ENCODE assay signal across 16 cellular contexts in genomic region chr22:32490279-32490678, GRCh38. TPM values are rescaled to one million over a fixed set of nuclear protein-coding genes. Genes with fewer than 3 reads are reported as not detected.
DNase-seq lines count a peak whose midpoint lies in the region; ATAC-seq and TF ChIP-seq lines count a peak whose summit lies in the region.
"Had no signal": no experiment of that assay in that cellular context is flagged by ENCODE, and none has a peak within 500 bp of the region (broad histone marks: within the 10 kb centered on the region; RNA-seq: fewer than 3 reads in every experiment).

No MANE protein-coding gene starts in this region.

- TF ChIP-seq CTCF in lower leg skin (IDR thresholded peaks at IDR 0.05) (no peak), ovary (IDR thresholded peaks at IDR 0.05) (no peak)

- H3K27ac Mint-ChIP-seq in activated CD4-positive, alpha-beta memory T cell treated with anti-CD3 and anti-CD28 coated beads for 36 hours: peak overlapping the region; percentile 30
- H3K27ac Mint-ChIP-seq in activated CD4-positive, alpha-beta memory T cell treated with anti-CD3 and anti-CD28 coated beads, Interleukin-2, amount 10 ng/mL, durations not matched to agents 7 days and 5 days: no peak overlapping the region
- peak overlapping the region; percentile 41 for H3K27ac Mint-ChIP-seq in activated naive CD8-positive, alpha-beta T cell
- no peak overlapping the region for H3K27ac Mint-ChIP-seq in activated naive CD8-positive, alpha-beta T cell treated with anti-CD3 and anti-CD28 coated beads for 36 hours
- H3K27ac Mint-ChIP-seq in effector memory CD8-positive, alpha-beta T cell: peak overlapping the region; percentile 13 to 63
- H3K27ac Mint-ChIP-seq: CD4-positive, alpha-beta T cell; H9 had no signal

- no peak for TF ChIP-seq EP300 in ovary (IDR thresholded peaks at IDR 0.05)

- no peaks in the 10 kb centered on the region for H3K9me3 Mint-ChIP-seq in activated CD4-positive, alpha-beta memory T cell treated with anti-CD3 and anti-CD28 coated beads for 36 hours
- no peaks in the 10 kb centered on the region for H3K9me3 Mint-ChIP-seq in activated CD4-positive, alpha-beta memory T cell treated with anti-CD3 and anti-CD28 coated beads, Interleukin-2, amount 10 ng/mL, durations not matched to agents 7 days and 5 days
- H3K9me3 Mint-ChIP-seq in activated naive CD8-positive, alpha-beta T cell (ENCODE audit: low read depth): no peaks in the 10 kb centered on the region
- no peaks in the 10 kb centered on the region for H3K9me3 Mint-ChIP-seq in activated naive CD8-positive, alpha-beta T cell treated with anti-CD3 and anti-CD28 coated beads for 36 hours
- no peaks in the 10 kb centered on the region for H3K9me3 Mint-ChIP-seq in effector memory CD8-positive, alpha-beta T cell
- H3K9me3 Mint-ChIP-seq: CD4-positive, alpha-beta T cell; H9 had no signal

- intact Hi-C loops in activated CD4-positive, alpha-beta memory T cell treated with anti-CD3 and anti-CD28 coated beads for 36 hours (cut with micrococcal nuclease): no loop called here
- intact Hi-C loops in lower leg skin (cut with DNase I; ENCODE audit: low total_unique reads) (no loop called here), ovary (cut with DNase I) (no loop called here)

- H3K4me1 Mint-ChIP-seq in activated CD4-positive, alpha-beta memory T cell treated with anti-CD3 and anti-CD28 coated beads for 36 hours (ENCODE audit: low read depth): peaks cover 9% of the 10 kb centered on the region
- peaks cover 2% of the 10 kb centered on the region for H3K4me1 Mint-ChIP-seq in activated CD4-positive, alpha-beta memory T cell treated with anti-CD3 and anti-CD28 coated beads, Interleukin-2, amount 10 ng/mL, durations not matched to agents 7 days and 5 days
- peaks cover 8% of the 10 kb centered on the region for H3K4me1 Mint-ChIP-seq in activated naive CD8-positive, alpha-beta T cell (ENCODE audit: low read depth)
- H3K4me1 Mint-ChIP-seq in activated naive CD8-positive, alpha-beta T cell treated with anti-CD3 and anti-CD28 coated beads for 36 hours: peaks cover 6% of the 10 kb centered on the region
- peaks cover 4 to 24% of the 10 kb centered on the region in 2 donors for H3K4me1 Mint-ChIP-seq in effector memory CD8-positive, alpha-beta T cell (ENCODE audit: low read depth in 2 of 2)
- H3K4me1 Mint-ChIP-seq: H9 had no signal

- ATAC-seq in effector memory CD8-positive, alpha-beta T cell (replicated peaks): no peak
- ATAC-seq: A549 had no signal

- no peak overlapping the region for H3K27ac ChIP-seq in ovary
- H3K27ac ChIP-seq: 22Rv1, A549, C4-2B had no signal

- no peak overlapping the region for H3K4me3 ChIP-seq in lower leg skin (ENCODE audit: low read depth, poor library complexity, severe bottlenecking)
- no peak overlapping the region for H3K4me3 ChIP-seq in ovary
- H3K4me3 ChIP-seq: A549 had no signal

- no peaks in the 10 kb centered on the region for H3K9me3 ChIP-seq in ovary
- H3K9me3 ChIP-seq: A549, Caco-2 had no signal

- no peaks in the 10 kb centered on the region for H3K27me3 Mint-ChIP-seq in activated CD4-positive, alpha-beta memory T cell treated with anti-CD3 and anti-CD28 coated beads for 36 hours
- H3K27me3 Mint-ChIP-seq in activated CD4-positive, alpha-beta memory T cell treated with anti-CD3 and anti-CD28 coated beads, Interleukin-2, amount 10 ng/mL, durations not matched to agents 7 days and 5 days: no peaks in the 10 kb centered on the region
- no peaks in the 10 kb centered on the region for H3K27me3 Mint-ChIP-seq in activated naive CD8-positive, alpha-beta T cell
- no peaks in the 10 kb centered on the region for H3K27me3 Mint-ChIP-seq in activated naive CD8-positive, alpha-beta T cell treated with anti-CD3 and anti-CD28 coated beads for 36 hours
- H3K27me3 Mint-ChIP-seq in effector memory CD8-positive, alpha-beta T cell: no peaks in the 10 kb centered on the region
- H3K27me3 Mint-ChIP-seq: CD4-positive, alpha-beta T cell had no signal

- no peaks in the 10 kb centered on the region for H3K27me3 ChIP-seq in ovary

- POLR2A ChIA-PET in activated CD4-positive, alpha-beta memory T cell treated with anti-CD3 and anti-CD28 coated beads for 36 hours (lab: Charles Lee): no interaction called here
- POLR2A ChIA-PET in activated CD4-positive, alpha-beta memory T cell treated with anti-CD3 and anti-CD28 coated beads, Interleukin-2, amount 10 ng/mL, durations not matched to agents 7 days and 5 days (lab: Charles Lee): no interaction called here

- no peak for TF ChIP-seq POLR2A in lower leg skin (IDR thresholded peaks at IDR 0.05)
- TF ChIP-seq POLR2A in ovary (IDR thresholded peaks at IDR 0.05): no peak

- H3K36me3 ChIP-seq in ovary: no peaks in the 10 kb centered on the region

- CTCF ChIA-PET in activated CD4-positive, alpha-beta memory T cell treated with anti-CD3 and anti-CD28 coated beads for 36 hours (lab: Charles Lee): no interaction called here
- CTCF ChIA-PET in activated CD4-positive, alpha-beta memory T cell treated with anti-CD3 and anti-CD28 coated beads, Interleukin-2, amount 10 ng/mL, durations not matched to agents 7 days and 5 days (lab: Charles Lee): no interaction called here

- H3K4me3 Mint-ChIP-seq in activated CD4-positive, alpha-beta memory T cell treated with anti-CD3 and anti-CD28 coated beads for 36 hours: no peak overlapping the region
- H3K4me3 Mint-ChIP-seq in activated CD4-positive, alpha-beta memory T cell treated with anti-CD3 and anti-CD28 coated beads, Interleukin-2, amount 10 ng/mL, durations not matched to agents 7 days and 5 days: no peak overlapping the region
- no peak overlapping the region for H3K4me3 Mint-ChIP-seq in activated naive CD8-positive, alpha-beta T cell
- H3K4me3 Mint-ChIP-seq in activated naive CD8-positive, alpha-beta T cell treated with anti-CD3 and anti-CD28 coated beads for 36 hours: no peak overlapping the region
- H3K4me3 Mint-ChIP-seq in effector memory CD8-positive, alpha-beta T cell: no peak overlapping the region
- H3K4me3 Mint-ChIP-seq: CD4-positive, alpha-beta T cell; H9 had no signal

- H3K36me3 Mint-ChIP-seq in activated CD4-positive, alpha-beta memory T cell treated with anti-CD3 and anti-CD28 coated beads for 36 hours: peaks cover 71% of the 10 kb centered on the region
- peaks cover 78% of the 10 kb centered on the region for H3K36me3 Mint-ChIP-seq in activated CD4-positive, alpha-beta memory T cell treated with anti-CD3 and anti-CD28 coated beads, Interleukin-2, amount 10 ng/mL, durations not matched to agents 7 days and 5 days (ENCODE audit: low read depth)
- H3K36me3 Mint-ChIP-seq in activated naive CD8-positive, alpha-beta T cell: peaks cover 12% of the 10 kb centered on the region
- peaks cover 21% of the 10 kb centered on the region for H3K36me3 Mint-ChIP-seq in activated naive CD8-positive, alpha-beta T cell treated with anti-CD3 and anti-CD28 coated beads for 36 hours
- H3K36me3 Mint-ChIP-seq in effector memory CD8-positive, alpha-beta T cell (ENCODE audit: insufficient read depth): peaks cover 66% of the 10 kb centered on the region

- WGBS in lower leg skin, 2 donors: 91 to 93% methylated on average over 6 of the region's 6 CpGs
- WGBS in ovary, 3 donors: 94 to 96% (median 94%) methylated on average over 6 of the region's 6 CpGs

- H3K4me1 ChIP-seq in ovary (ENCODE audit: insufficient read depth): no peaks in the 10 kb centered on the region
- H3K4me1 ChIP-seq: A549, Caco-2 had no signal

- no peak for DNase-seq in activated CD4-positive, alpha-beta memory T cell treated with anti-CD3 and anti-CD28 coated beads for 36 hours
- no peak for DNase-seq in activated CD4-positive, alpha-beta memory T cell treated with anti-CD3 and anti-CD28 coated beads, Interleukin-2, amount 10 ng/mL, durations not matched to agents 7 days and 5 days
- DNase-seq in activated naive CD8-positive, alpha-beta T cell treated with anti-CD3 and anti-CD28 coated beads for 36 hours: no peak
- DNase-seq in effector memory CD8-positive, alpha-beta T cell: no peak
- DNase-seq in lower leg skin (ENCODE audit: low spot score in 2 of 2) (no peak), ovary (no peak)
- DNase-seq: AML-193; Caco-2; CD4-positive, alpha-beta T cell; H9 had no signal

RNA-seq across cellular contexts. Expression of gene FBXO7, which starts 15.7 kb away (rescaled TPM):
- 10 to 100 TPM; 79.5 to 83.3 TPM for total RNA-seq in activated CD4-positive, alpha-beta memory T cell treated with anti-CD3 and anti-CD28 coated beads for 36 hours
- total RNA-seq in activated CD4-positive, alpha-beta memory T cell treated with anti-CD3 and anti-CD28 coated beads, Interleukin-2, amount 10 ng/mL, durations not matched to agents 7 days and 5 days: 10 to 100 TPM; 95.4 to 97.1 TPM
- total RNA-seq in activated naive CD8-positive, alpha-beta T cell treated with anti-CD3 and anti-CD28 coated beads for 36 hours: 10 to 100 TPM; 87.9 to 90.2 TPM
- total RNA-seq in lower leg skin: 10 to 100 TPM; 61.6 to 89.4 (median 80.6) TPM
- 10 to 100 TPM; 70.7 to 94.1 (median 85.6) TPM for total RNA-seq in ovary
- 100 to 1,000 TPM in 1 of 2 donors, 10 to 100 TPM in 1; 69.7 to 151 TPM for polyA plus RNA-seq in ovary

RNA-seq across cellular contexts. Expression of gene BPIFC, which starts 26.0 kb away (rescaled TPM):
- not detected for total RNA-seq in activated CD4-positive, alpha-beta memory T cell treated with anti-CD3 and anti-CD28 coated beads for 36 hours
- not detected for total RNA-seq in activated CD4-positive, alpha-beta memory T cell treated with anti-CD3 and anti-CD28 coated beads, Interleukin-2, amount 10 ng/mL, durations not matched to agents 7 days and 5 days
- not detected for total RNA-seq in activated naive CD8-positive, alpha-beta T cell treated with anti-CD3 and anti-CD28 coated beads for 36 hours
- total RNA-seq in lower leg skin (100 to 1,000 TPM in 1 of 4 donors, 10 to 100 TPM in 3; 33.9 to 204 (median 83.1) TPM), ovary (not detected)
- not detected for polyA plus RNA-seq in ovary
- total RNA-seq: Caco-2; CD4-positive, alpha-beta T cell; H1; H9 had no signal
- polyA plus RNA-seq: A549, BJ, H1 had no signal

Comparison
In these comparisons a context has a peak if more than half of its experiments do, and no peak if none do; other contexts are left out.
1. H3K27ac Mint-ChIP-seq: peak in activated CD4-positive, alpha-beta memory T cell treated with anti-CD3 and anti-CD28 coated beads for 36 hours (single experiment), activated naive CD8-positive, alpha-beta T cell (single experiment) and effector memory CD8-positive, alpha-beta T cell (2 of 2); none in activated CD4-positive, alpha-beta memory T cell treated with anti-CD3 and anti-CD28 coated beads, Interleukin-2, amount 10 ng/mL, durations not matched to agents 7 days and 5 days (single experiment) and activated naive CD8-positive, alpha-beta T cell treated with anti-CD3 and anti-CD28 coated beads for 36 hours (single experiment).
2. RNA of gene BPIFC, which starts 26.0 kb away (total RNA-seq): 33.9 to 204 TPM in lower leg skin; not detected in activated naive CD8-positive, alpha-beta T cell treated with anti-CD3 and anti-CD28 coated beads for 36 hours, not detected in activated CD4-positive, alpha-beta memory T cell treated with anti-CD3 and anti-CD28 coated beads for 36 hours, not detected in activated CD4-positive, alpha-beta memory T cell treated with anti-CD3 and anti-CD28 coated beads, Interleukin-2, amount 10 ng/mL, durations not matched to agents 7 days and 5 days and not detected in ovary; every median in the first group is over 10 times any median in the second.